In the genomic region with DNA sequence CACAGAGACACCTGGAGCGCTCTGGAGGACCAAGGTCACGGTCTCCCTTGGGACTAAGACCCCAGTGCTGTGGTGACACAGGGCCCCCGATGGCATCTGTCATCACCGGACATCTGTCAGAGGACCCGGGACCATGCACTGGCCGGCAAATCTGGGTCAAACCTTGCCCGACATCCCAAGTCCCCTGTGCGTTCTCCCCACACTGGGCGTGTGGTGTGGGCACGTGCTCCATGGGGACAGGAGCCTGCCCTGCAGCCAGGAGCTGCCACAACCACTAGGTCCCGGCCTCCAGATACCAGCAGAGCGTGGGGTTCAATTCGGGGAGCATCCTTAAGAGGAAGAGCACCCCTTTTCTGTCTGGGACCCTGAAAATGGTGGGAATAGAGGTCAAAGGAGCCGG, we compare ENCODE assay signal across 2 cellular contexts.
TF ChIP-seq lines count a peak whose summit lies in the region.

No MANE protein-coding gene starts in this region.

TF ChIP-seq in liver, 16 proteins besides CTCF, POLR2A, EP300 and RAD21:
- no peak for TF ChIP-seq HNF4G (IDR thresholded peaks at IDR 0.05)
- no peak for TF ChIP-seq GABPA (IDR thresholded peaks at IDR 0.05 in 1 of 2, conservative IDR thresholded peaks at IDR 0.05 in 1 of 2)
- TF ChIP-seq MAX (IDR thresholded peaks at IDR 0.05) = peak; percentile 19
- TF ChIP-seq HNF4A (conservative IDR thresholded peaks at IDR 0.05) = peak in 1 of 2 donors; percentile 51
- peak in 1 of 2 donors; percentile 16 for TF ChIP-seq RXRA (IDR thresholded peaks at IDR 0.05)
TF ChIP-seq in liver: peak in this region for 3.

TF ChIP-seq in HepG2, 621 proteins besides CTCF, POLR2A, EP300 and RAD21:
- TF ChIP-seq ESRRA (CRISPR knock-in tag; IDR thresholded peaks at IDR 0.05; ENCODE audit: low read depth) (no peak), ZNF260 (CRISPR knock-in tag; IDR thresholded peaks at IDR 0.05; ENCODE audit: borderline replicate concordance, low read depth) (no peak), ZNF83 (CRISPR knock-in tag; IDR thresholded peaks at IDR 0.05; ENCODE audit: borderline replicate concordance) (no peak), NFATC3 (CRISPR knock-in tag; IDR thresholded peaks at IDR 0.05) (no peak), NFYC (CRISPR knock-in tag; IDR thresholded peaks at IDR 0.05) (no peak), SIN3B (IDR thresholded peaks at IDR 0.05; ENCODE audit: low read length) (no peak), EZH2 (conservative IDR thresholded peaks at IDR 0.05; ENCODE audit: low read depth, low read length) (no peak), SATB2 (CRISPR knock-in tag; IDR thresholded peaks at IDR 0.05) (no peak), PRPF4 (IDR thresholded peaks at IDR 0.05; ENCODE audit: low read depth, low read length, poor library complexity, severe bottlenecking) (no peak)
- TF ChIP-seq, protein P1, sequence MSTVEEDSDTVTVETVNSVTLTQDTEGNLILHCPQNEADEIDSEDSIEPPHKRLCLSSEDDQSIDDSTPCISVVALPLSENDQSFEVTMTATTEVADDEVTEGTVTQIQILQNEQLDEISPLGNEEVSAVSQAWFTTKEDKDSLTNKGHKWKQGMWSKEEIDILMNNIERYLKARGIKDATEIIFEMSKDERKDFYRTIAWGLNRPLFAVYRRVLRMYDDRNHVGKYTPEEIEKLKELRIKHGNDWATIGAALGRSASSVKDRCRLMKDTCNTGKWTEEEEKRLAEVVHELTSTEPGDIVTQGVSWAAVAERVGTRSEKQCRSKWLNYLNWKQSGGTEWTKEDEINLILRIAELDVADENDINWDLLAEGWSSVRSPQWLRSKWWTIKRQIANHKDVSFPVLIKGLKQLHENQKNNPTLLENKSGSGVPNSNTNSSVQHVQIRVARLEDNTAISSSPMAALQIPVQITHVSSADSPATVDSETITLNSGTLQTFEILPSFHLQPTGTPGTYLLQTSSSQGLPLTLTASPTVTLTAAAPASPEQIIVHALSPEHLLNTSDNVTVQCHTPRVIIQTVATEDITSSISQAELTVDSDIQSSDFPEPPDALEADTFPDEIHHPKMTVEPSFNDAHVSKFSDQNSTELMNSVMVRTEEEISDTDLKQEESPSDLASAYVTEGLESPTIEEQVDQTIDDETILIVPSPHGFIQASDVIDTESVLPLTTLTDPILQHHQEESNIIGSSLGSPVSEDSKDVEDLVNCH (CRISPR knock-in tag; IDR thresholded peaks at IDR 0.05) = no peak
